Comparison of ENCODE assay signal across 15 cellular contexts in genomic region chr14:97179573-97179972, GRCh38.
DNase-seq lines count a peak whose midpoint lies in the region; ATAC-seq lines count a peak whose summit lies in the region.
"Had no signal": no experiment of that assay in that cellular context is flagged by ENCODE, and none has a peak within 500 bp of the region (broad histone marks: within the 10 kb centered on the region; RNA-seq: fewer than 3 reads in every experiment).

No MANE protein-coding gene starts in this region.

- no peaks in the 10 kb centered on the region for H3K27me3 Mint-ChIP-seq in activated CD8-positive, alpha-beta T cell treated with anti-CD3 and anti-CD28 coated beads, Interleukin-2, amount 10 ng/mL, durations not matched to agents 7 days and 5 days (ENCODE audit: low read depth)
- peaks cover 9 to 13% of the 10 kb centered on the region in 2 donors for H3K27me3 Mint-ChIP-seq in natural killer cell treated with Interleukin-12 subunit alpha and Interleukin-12 subunit beta and Interleukin-15 and Interleukin-18, amount 100 ng/mL, for 72 hours

- H3K79me2 ChIP-seq in GM23248 (ENCODE audit: insufficient read depth) = no peaks in the 10 kb centered on the region

- peak; percentile 13 for DNase-seq in NOMO-1 treated with DMSO at 0.1 percent for 48 hours (lab: John Stamatoyannopoulos, UW; ENCODE audit: unreplicated experiment)
- no peak for DNase-seq in NOMO-1 treated with dmso at 0.1 percent for 144 hours (lab: John Stamatoyannopoulos, UW; ENCODE audit: unreplicated experiment)
- DNase-seq in GM23248 = no peak
- no peak for DNase-seq in activated CD8-positive, alpha-beta T cell treated with anti-CD3 and anti-CD28 coated beads, Interleukin-2, amount 10 ng/mL, durations not matched to agents 7 days and 5 days
- no peak for DNase-seq in natural killer cell treated with Interleukin-12 subunit alpha and Interleukin-12 subunit beta and Interleukin-15 and Interleukin-18, amount 100 ng/mL, for 72 hours (ENCODE audit: low spot score)
- no peak for DNase-seq in NCI-H187 (lab: John Stamatoyannopoulos, UW)
- DNase-seq in cerebellar nuclear complex (lab: John Stamatoyannopoulos, UW) = no peak
- DNase-seq: activated CD4-positive, CD25-positive, alpha-beta regulatory T cell; COR-L47; left lung; NCI-H1417 treated with DMSO at 0.1 percent for 48 hours; NCI-H345; stimulated activated naive CD4-positive, alpha-beta T cell treated with Interleukin-2 at 50 U/mL for 16 hours had no signal

- H3K9me3 Mint-ChIP-seq in activated CD8-positive, alpha-beta T cell treated with anti-CD3 and anti-CD28 coated beads, Interleukin-2, amount 10 ng/mL, durations not matched to agents 7 days and 5 days (ENCODE audit: insufficient read depth) = no peaks in the 10 kb centered on the region
- peaks cover 6% of the 10 kb centered on the region for H3K9me3 Mint-ChIP-seq in natural killer cell treated with Interleukin-12 subunit alpha and Interleukin-12 subunit beta and Interleukin-15 and Interleukin-18, amount 100 ng/mL, for 72 hours

- no peaks in the 10 kb centered on the region for H3K27me3 ChIP-seq in GM23248 (replicated peaks; ENCODE audit: insufficient read depth)

- in situ Hi-C loops in GM23248 (cut with MboI) = no loop called here

- H3K4me2 ChIP-seq in GM23248 (ENCODE audit: unreplicated experiment) = peak overlapping the region; percentile 33

- POLR2A ChIA-PET in activated CD8-positive, alpha-beta T cell treated with anti-CD3 and anti-CD28 coated beads, Interleukin-2, amount 10 ng/mL, durations not matched to agents 7 days and 5 days (lab: Charles Lee) = no interaction called here

- H3K9me2 ChIP-seq in GM23248 (ENCODE audit: insufficient read depth) = no peaks in the 10 kb centered on the region

- peaks cover 27% of the 10 kb centered on the region for H3K4me1 Mint-ChIP-seq in activated CD8-positive, alpha-beta T cell treated with anti-CD3 and anti-CD28 coated beads, Interleukin-2, amount 10 ng/mL, durations not matched to agents 7 days and 5 days (ENCODE audit: low read depth)
- peaks cover 26 to 33% of the 10 kb centered on the region in 2 donors for H3K4me1 Mint-ChIP-seq in natural killer cell treated with Interleukin-12 subunit alpha and Interleukin-12 subunit beta and Interleukin-15 and Interleukin-18, amount 100 ng/mL, for 72 hours (ENCODE audit: low read depth in 2 of 2)

- H3K9ac ChIP-seq in GM23248 = no peak overlapping the region

- peaks cover 2% of the 10 kb centered on the region for H3K36me3 Mint-ChIP-seq in activated CD8-positive, alpha-beta T cell treated with anti-CD3 and anti-CD28 coated beads, Interleukin-2, amount 10 ng/mL, durations not matched to agents 7 days and 5 days (ENCODE audit: low read depth)
- peaks cover 9% of the 10 kb centered on the region for H3K36me3 Mint-ChIP-seq in natural killer cell treated with Interleukin-12 subunit alpha and Interleukin-12 subunit beta and Interleukin-15 and Interleukin-18, amount 100 ng/mL, for 72 hours

- no peaks in the 10 kb centered on the region for H3K9me3 ChIP-seq in GM23248 (ENCODE audit: low read depth)
- H3K9me3 ChIP-seq: left lung had no signal

- CTCF ChIA-PET in activated CD8-positive, alpha-beta T cell treated with anti-CD3 and anti-CD28 coated beads, Interleukin-2, amount 10 ng/mL, durations not matched to agents 7 days and 5 days (lab: Charles Lee) = no interaction called here

- H3K4me3 Mint-ChIP-seq in activated CD8-positive, alpha-beta T cell treated with anti-CD3 and anti-CD28 coated beads, Interleukin-2, amount 10 ng/mL, durations not matched to agents 7 days and 5 days = no peak overlapping the region
- H3K4me3 Mint-ChIP-seq in natural killer cell treated with Interleukin-12 subunit alpha and Interleukin-12 subunit beta and Interleukin-15 and Interleukin-18, amount 100 ng/mL, for 72 hours = peak overlapping the region; percentile 35

- H3K27ac ChIP-seq in GM23248 = no peak overlapping the region
- H3K27ac ChIP-seq: 22Rv1, left lung had no signal

- H3K36me3 ChIP-seq in GM23248 (ENCODE audit: low read depth) = no peaks in the 10 kb centered on the region
- H3K36me3 ChIP-seq: left lung had no signal

- no peak overlapping the region for H2AFZ ChIP-seq in GM23248

- H3F3A ChIP-seq in GM23248 (ENCODE audit: insufficient read depth) = peaks cover 5% of the 10 kb centered on the region

- peak overlapping the region; percentile 37 for H3K27ac Mint-ChIP-seq in activated CD8-positive, alpha-beta T cell treated with anti-CD3 and anti-CD28 coated beads, Interleukin-2, amount 10 ng/mL, durations not matched to agents 7 days and 5 days
- H3K27ac Mint-ChIP-seq in natural killer cell treated with Interleukin-12 subunit alpha and Interleukin-12 subunit beta and Interleukin-15 and Interleukin-18, amount 100 ng/mL, for 72 hours = peak overlapping the region; percentile 40 to 43

- no peaks in the 10 kb centered on the region for H4K20me1 ChIP-seq in GM23248 (ENCODE audit: insufficient read depth)

- no peak for ATAC-seq in activated CD8-positive, alpha-beta T cell treated with anti-CD3 and anti-CD28 coated beads, Interleukin-2, amount 10 ng/mL, durations not matched to agents 7 days and 5 days
- ATAC-seq in natural killer cell treated with Interleukin-12 subunit alpha and Interleukin-12 subunit beta and Interleukin-15 and Interleukin-18, amount 100 ng/mL, for 72 hours = no peak
- no peak for ATAC-seq in GM18867 (IDR thresholded peaks at IDR 0.05; ENCODE audit: unreplicated experiment)
- ATAC-seq: left lung had no signal

- H3K4me3 ChIP-seq in GM23248 = no peak overlapping the region
- H3K4me3 ChIP-seq: left lung had no signal

- WGBS in GM23248 (ENCODE audit: low coverage in 1 of 2, low lambda C conversion rate in 2 of 2, missing lambda C conversion rate in 2 of 2), 2 experiments = 13 to 16% methylated on average over 3 of the region's 3 CpGs

- H3K4me1 ChIP-seq in GM23248 (ENCODE audit: insufficient read depth) = peaks cover 13% of the 10 kb centered on the region
- H3K4me1 ChIP-seq: left lung had no signal
